22 cellular contexts compared by ENCODE assay signal in the genomic region with DNA sequence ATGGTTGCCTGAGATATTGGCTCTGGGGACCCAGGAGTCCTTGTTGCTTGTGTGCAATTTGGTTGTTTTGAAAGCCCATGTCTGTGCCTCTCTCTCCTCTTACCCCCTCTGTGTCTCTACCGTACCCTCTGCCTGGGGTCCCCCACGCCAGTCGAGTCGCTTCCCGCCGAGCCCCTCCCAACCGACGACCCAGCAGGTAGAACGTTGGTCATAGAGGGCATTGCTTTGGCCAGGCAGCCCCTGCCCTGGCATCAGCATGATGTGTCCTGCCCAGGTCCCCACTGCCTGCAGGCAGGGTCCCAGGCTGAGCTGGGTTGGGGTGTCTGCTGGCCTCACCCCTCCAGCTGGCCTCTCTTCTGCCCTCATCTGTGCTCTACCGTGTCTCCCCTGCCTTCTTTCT. TPM values are rescaled to one million over a fixed set of nuclear protein-coding genes. Genes with fewer than 3 reads are reported as not detected.
DNase-seq lines count a peak whose midpoint lies in the region; ATAC-seq, FAIRE-seq and TF ChIP-seq lines count a peak whose summit lies in the region.
"Had no signal": no experiment of that assay in that cellular context is flagged by ENCODE, and none has a peak within 500 bp of the region (broad histone marks: within the 10 kb centered on the region; RNA-seq: fewer than 3 reads in every experiment).

No MANE protein-coding gene starts in this region.

- H3K9ac ChIP-seq in adipocyte (ENCODE audit: low read length) (peak overlapping the region; percentile 40), kidney (ENCODE audit: low read length in 2 of 2) (no peak overlapping the region)

- H3K27ac Mint-ChIP-seq in central memory CD8-positive, alpha-beta T cell (ENCODE audit: low read depth): peak overlapping the region; percentile 41
- no peak overlapping the region for H3K27ac Mint-ChIP-seq in activated T-helper 2 cell treated with anti-CD3 and anti-CD28 coated beads, Interferon-gamma antibody, Interleukin-2, Interleukin-4, amounts not matched to agents 10 μg/mL and 5 μg/mL and 100 μg/mL, durations not matched to agents 14 hours and 24 hours and 36 hours
- H3K27ac Mint-ChIP-seq: CD4-positive, alpha-beta T cell; GM23338; HFFc6; IgD-negative memory B cell had no signal

- TF ChIP-seq EP300 in suprapubic skin (IDR thresholded peaks at IDR 0.05): no peak

- H3K36me3 ChIP-seq in adipocyte (ENCODE audit: control insufficient read depth, insufficient read depth, low read length, severe bottlenecking) (peaks cover 96% of the 10 kb centered on the region), kidney (ENCODE audit: control insufficient read depth in 1 of 2, insufficient read depth in 2 of 2, low read length in 2 of 2) (peaks cover 31 to 57% of the 10 kb centered on the region in 2 donors), suprapubic skin (peaks cover 83% of the 10 kb centered on the region)

- WGBS in suprapubic skin: 89% methylated on average over 10 of the region's 10 CpGs

- no peak for TF ChIP-seq POLR2A in suprapubic skin (IDR thresholded peaks at IDR 0.05)

- H3K36me3 Mint-ChIP-seq in central memory CD8-positive, alpha-beta T cell (ENCODE audit: insufficient read depth): peaks cover 1% of the 10 kb centered on the region
- no peaks in the 10 kb centered on the region for H3K36me3 Mint-ChIP-seq in activated T-helper 2 cell treated with anti-CD3 and anti-CD28 coated beads, Interferon-gamma antibody, Interleukin-2, Interleukin-4, amounts not matched to agents 10 μg/mL and 5 μg/mL and 100 μg/mL, durations not matched to agents 14 hours and 24 hours and 36 hours (ENCODE audit: low read depth)
- H3K36me3 Mint-ChIP-seq: IgD-negative memory B cell had no signal

- H3K4me3 ChIP-seq in adipocyte (ENCODE audit: low read length) (no peak overlapping the region), kidney (ENCODE audit: low read length in 2 of 2) (no peak overlapping the region), suprapubic skin (no peak overlapping the region)
- H3K4me3 ChIP-seq: GM23338 had no signal

- no peaks in the 10 kb centered on the region for H3K4me1 Mint-ChIP-seq in central memory CD8-positive, alpha-beta T cell
- no peaks in the 10 kb centered on the region for H3K4me1 Mint-ChIP-seq in activated T-helper 2 cell treated with anti-CD3 and anti-CD28 coated beads, Interferon-gamma antibody, Interleukin-2, Interleukin-4, amounts not matched to agents 10 μg/mL and 5 μg/mL and 100 μg/mL, durations not matched to agents 14 hours and 24 hours and 36 hours (ENCODE audit: low read depth)
- H3K4me1 Mint-ChIP-seq: GM23338, IgD-negative memory B cell had no signal

- peaks cover 66% of the 10 kb centered on the region for H3K4me1 ChIP-seq in adipocyte (ENCODE audit: control insufficient read depth, insufficient read depth, low read length)
- peaks cover 14 to 22% of the 10 kb centered on the region in 2 donors for H3K4me1 ChIP-seq in kidney (ENCODE audit: control insufficient read depth in 1 of 2, insufficient read depth in 1 of 2, low read depth in 1 of 2, low read length in 2 of 2)
- H3K4me1 ChIP-seq in suprapubic skin: peaks cover 27% of the 10 kb centered on the region

- no peak for FAIRE-seq in kidney (lab: Jason Lieb, UNC)
- FAIRE-seq: A204.1, D721Med, G401.6, GM12892, GM18507, HepG2 had no signal

- no peaks in the 10 kb centered on the region for H3K27me3 ChIP-seq in adipocyte (replicated peaks; ENCODE audit: control insufficient read depth, insufficient read depth, low read length)
- no peaks in the 10 kb centered on the region for H3K27me3 ChIP-seq in suprapubic skin

- no peak for ATAC-seq in central memory CD8-positive, alpha-beta T cell (replicated peaks; ENCODE audit: extremely low read depth, poor library complexity, severe bottlenecking)
- ATAC-seq: GM23338, HCT116, HepG2 had no signal

- no peak overlapping the region for H3K27ac ChIP-seq in kidney (ENCODE audit: low read depth in 2 of 2, low read length in 2 of 2)
- no peak overlapping the region for H3K27ac ChIP-seq in suprapubic skin
- H3K27ac ChIP-seq: C4-2B had no signal

- DNase-seq in adipocyte (ENCODE audit: low read depth) (no peak), kidney (peak; percentile 47), suprapubic skin (ENCODE audit: low spot score in 2 of 2) (no peak)
- no peak for DNase-seq in central memory CD8-positive, alpha-beta T cell (ENCODE audit: low spot score in 2 of 2)
- DNase-seq in activated T-helper 2 cell treated with anti-CD3 and anti-CD28 coated beads, Interferon-gamma antibody, Interleukin-2, Interleukin-4, amounts not matched to agents 10 μg/mL and 5 μg/mL and 100 μg/mL, durations not matched to agents 14 hours and 24 hours and 36 hours (ENCODE audit: low spot score): no peak
- DNase-seq in stimulated activated CD4-positive, alpha-beta T cell treated with anti-CD3 and anti-CD28 coated beads, Interleukin-15, amount 100 ng/mL, for 24 hours: no peak
- DNase-seq: AML-193; Caco-2; CD4-positive, alpha-beta T cell; H7; HFFc6 had no signal

- intact Hi-C loops in kidney (cut with DNase I): no loop called here
- intact Hi-C loops in activated T-helper 2 cell treated with anti-CD3 and anti-CD28 coated beads, Interferon-gamma antibody, Interleukin-2, Interleukin-4, amounts not matched to agents 10 μg/mL and 5 μg/mL and 100 μg/mL, durations not matched to agents 14 hours and 24 hours and 36 hours (cut with micrococcal nuclease): no loop called here

- H3K4me3 Mint-ChIP-seq in central memory CD8-positive, alpha-beta T cell: no peak overlapping the region
- no peak overlapping the region for H3K4me3 Mint-ChIP-seq in activated T-helper 2 cell treated with anti-CD3 and anti-CD28 coated beads, Interferon-gamma antibody, Interleukin-2, Interleukin-4, amounts not matched to agents 10 μg/mL and 5 μg/mL and 100 μg/mL, durations not matched to agents 14 hours and 24 hours and 36 hours (ENCODE audit: low read depth)
- H3K4me3 Mint-ChIP-seq: CD4-positive, alpha-beta T cell; GM23338; HFFc6; IgD-negative memory B cell had no signal

- H3K9me3 ChIP-seq in adipocyte (ENCODE audit: control insufficient read depth, low read length) (no peaks in the 10 kb centered on the region), kidney (ENCODE audit: control insufficient read depth in 1 of 2, low read length in 2 of 2) (no peaks in the 10 kb centered on the region), suprapubic skin (no peaks in the 10 kb centered on the region)
- H3K9me3 ChIP-seq: Caco-2 had no signal

- no peaks in the 10 kb centered on the region for H3K27me3 Mint-ChIP-seq in central memory CD8-positive, alpha-beta T cell
- no peaks in the 10 kb centered on the region for H3K27me3 Mint-ChIP-seq in activated T-helper 2 cell treated with anti-CD3 and anti-CD28 coated beads, Interferon-gamma antibody, Interleukin-2, Interleukin-4, amounts not matched to agents 10 μg/mL and 5 μg/mL and 100 μg/mL, durations not matched to agents 14 hours and 24 hours and 36 hours (ENCODE audit: low read depth)
- H3K27me3 Mint-ChIP-seq: CD4-positive, alpha-beta T cell had no signal

- no peaks in the 10 kb centered on the region for H3K9me3 Mint-ChIP-seq in central memory CD8-positive, alpha-beta T cell
- H3K9me3 Mint-ChIP-seq in activated T-helper 2 cell treated with anti-CD3 and anti-CD28 coated beads, Interferon-gamma antibody, Interleukin-2, Interleukin-4, amounts not matched to agents 10 μg/mL and 5 μg/mL and 100 μg/mL, durations not matched to agents 14 hours and 24 hours and 36 hours: no peaks in the 10 kb centered on the region
- H3K9me3 Mint-ChIP-seq: CD4-positive, alpha-beta T cell; GM23338; HFFc6; IgD-negative memory B cell had no signal

- TF ChIP-seq CTCF in kidney (IDR thresholded peaks at IDR 0.05; ENCODE audit: borderline replicate concordance, extremely low read depth, insufficient read depth) (no peak), suprapubic skin (IDR thresholded peaks at IDR 0.05) (no peak)

RNA-seq across cellular contexts. Expression of a gene that starts 35.0 kb away (rescaled TPM):
- total RNA-seq in kidney (1.0 TPM), suprapubic skin (not detected)
- 10.2 TPM for polyA plus RNA-seq in kidney (ENCODE audit: insufficient read depth, low read depth, low replicate concordance)
- total RNA-seq in activated T-helper 2 cell treated with anti-CD3 and anti-CD28 coated beads, Interferon-gamma antibody, Interleukin-2, Interleukin-4, amounts not matched to agents 10 μg/mL and 5 μg/mL and 100 μg/mL, durations not matched to agents 14 hours and 24 hours and 36 hours: not detected in 2 replicates
- total RNA-seq: Caco-2; CD4-positive, alpha-beta T cell; GM23338; H7 had no signal
- polyA plus RNA-seq: BJ, IgD-negative memory B cell had no signal

RNA-seq across cellular contexts. Expression of a gene that starts 37.1 kb away (rescaled TPM):
- total RNA-seq in kidney (118 TPM), suprapubic skin (100 to 1,000 TPM in 2 of 4 donors, 10 to 100 TPM in 2; 48.7 to 117 (median 77.3) TPM)
- polyA plus RNA-seq in kidney (ENCODE audit: insufficient read depth, low read depth, low replicate concordance): 39.1 TPM
- total RNA-seq in activated T-helper 2 cell treated with anti-CD3 and anti-CD28 coated beads, Interferon-gamma antibody, Interleukin-2, Interleukin-4, amounts not matched to agents 10 μg/mL and 5 μg/mL and 100 μg/mL, durations not matched to agents 14 hours and 24 hours and 36 hours: 2.1 and 2.2 TPM in 2 replicates
- polyA plus RNA-seq: IgD-negative memory B cell had no signal

Comparison
In these comparisons a context has a peak if more than half of its experiments do, and no peak if none do; other contexts are left out.
1. RNA of a gene that starts 37.1 kb away (total RNA-seq): 118 TPM in kidney (single experiment) and 48.7 to 117 TPM in suprapubic skin; 2.1 to 2.2 TPM in activated T-helper 2 cell treated with anti-CD3 and anti-CD28 coated beads, Interferon-gamma antibody, Interleukin-2, Interleukin-4, amounts not matched to agents 10 μg/mL and 5 μg/mL and 100 μg/mL, durations not matched to agents 14 hours and 24 hours and 36 hours; every median in the first group is over 10 times any median in the second.